Comparison of ENCODE assay signal across 8 cellular contexts in the genomic region with DNA sequence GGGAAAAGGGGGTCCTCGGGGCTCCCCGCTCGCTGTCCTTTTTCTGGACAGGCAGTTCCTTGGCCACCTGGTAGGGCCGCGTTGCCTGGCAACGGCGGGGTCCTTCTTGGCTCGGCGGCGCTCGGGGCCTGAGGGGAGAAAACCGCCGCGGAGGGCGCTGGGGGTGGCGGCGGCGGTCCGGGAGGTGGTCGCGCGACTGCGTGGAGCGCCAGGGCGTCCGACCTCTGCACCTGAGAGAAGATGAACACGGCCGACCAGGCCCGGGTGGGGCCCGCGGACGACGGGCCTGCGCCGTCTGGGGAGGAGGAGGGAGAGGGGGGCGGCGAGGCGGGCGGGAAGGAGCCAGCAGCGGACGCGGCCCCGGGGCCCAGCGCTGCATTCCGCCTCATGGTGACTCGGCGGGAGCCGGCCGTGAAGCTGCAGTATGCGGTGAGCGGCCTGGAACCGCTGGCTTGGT. TPM values are rescaled to one million over a fixed set of nuclear protein-coding genes. Genes with fewer than 3 reads are reported as not detected.
A peak's percentile ranks its signal among the peaks of the same experiment; 100 is the strongest.
DNase-seq lines count a peak whose midpoint lies in the region; ATAC-seq and TF ChIP-seq lines count a peak whose summit lies in the region.

A gene with protein sequence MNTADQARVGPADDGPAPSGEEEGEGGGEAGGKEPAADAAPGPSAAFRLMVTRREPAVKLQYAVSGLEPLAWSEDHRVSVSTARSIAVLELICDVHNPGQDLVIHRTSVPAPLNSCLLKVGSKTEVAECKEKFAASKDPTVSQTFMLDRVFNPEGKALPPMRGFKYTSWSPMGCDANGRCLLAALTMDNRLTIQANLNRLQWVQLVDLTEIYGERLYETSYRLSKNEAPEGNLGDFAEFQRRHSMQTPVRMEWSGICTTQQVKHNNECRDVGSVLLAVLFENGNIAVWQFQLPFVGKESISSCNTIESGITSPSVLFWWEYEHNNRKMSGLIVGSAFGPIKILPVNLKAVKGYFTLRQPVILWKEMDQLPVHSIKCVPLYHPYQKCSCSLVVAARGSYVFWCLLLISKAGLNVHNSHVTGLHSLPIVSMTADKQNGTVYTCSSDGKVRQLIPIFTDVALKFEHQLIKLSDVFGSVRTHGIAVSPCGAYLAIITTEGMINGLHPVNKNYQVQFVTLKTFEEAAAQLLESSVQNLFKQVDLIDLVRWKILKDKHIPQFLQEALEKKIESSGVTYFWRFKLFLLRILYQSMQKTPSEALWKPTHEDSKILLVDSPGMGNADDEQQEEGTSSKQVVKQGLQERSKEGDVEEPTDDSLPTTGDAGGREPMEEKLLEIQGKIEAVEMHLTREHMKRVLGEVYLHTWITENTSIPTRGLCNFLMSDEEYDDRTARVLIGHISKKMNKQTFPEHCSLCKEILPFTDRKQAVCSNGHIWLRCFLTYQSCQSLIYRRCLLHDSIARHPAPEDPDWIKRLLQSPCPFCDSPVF (plus strand): TSS at position 106 of the 457 bp plus-strand sequence. CDS start 135 bp downstream, at position 241.

- peak within 1 kb of the TSS; percentile 49 for H2AFZ ChIP-seq in neuron (ENCODE audit: low read depth, low read length)

- H3K27me3 ChIP-seq in Peyer's patch: no peaks in the 10 kb centered on the region
- no peaks in the 10 kb centered on the region for H3K27me3 ChIP-seq in neuron (ENCODE audit: insufficient read depth, low read length)
- H3K27me3 ChIP-seq in subcutaneous abdominal adipose tissue (ENCODE audit: control insufficient read depth in 5 of 5, insufficient read depth in 4 of 5, low read length in 5 of 5): no peaks in the 10 kb centered on the region

- H3K9ac ChIP-seq in subcutaneous abdominal adipose tissue (ENCODE audit: low read length in 5 of 5): peak within 1 kb of the TSS; percentile 63 to 97 (median 95)

- peak; percentile 50 for ATAC-seq in GM21360 (IDR thresholded peaks at IDR 0.05; ENCODE audit: unreplicated experiment)

- H3K27ac ChIP-seq in Peyer's patch (peak within 1 kb of the TSS; percentile 89 to 96 (median 92)), subcutaneous abdominal adipose tissue (ENCODE audit: low read depth, low read length) (peak within 1 kb of the TSS; percentile 97)

- H3K4me3 ChIP-seq in Peyer's patch: peak within 1 kb of the TSS; percentile 80 to 99 (median 92)
- H3K4me3 ChIP-seq in foreskin fibroblast (ENCODE audit: low read depth in 1 of 2, low read length in 2 of 2): peak within 1 kb of the TSS; percentile 65 to 98
- peak within 1 kb of the TSS; percentile 97 for H3K4me3 ChIP-seq in neuron (ENCODE audit: low read length)
- peak within 1 kb of the TSS; percentile 94 to 97 (median 96) for H3K4me3 ChIP-seq in subcutaneous abdominal adipose tissue (ENCODE audit: low read depth in 1 of 5, low read length in 5 of 5)

- no peaks in the 10 kb centered on the region for H3K9me3 ChIP-seq in Peyer's patch
- no peaks in the 10 kb centered on the region for H3K9me3 ChIP-seq in neuron (ENCODE audit: low read length)
- H3K9me3 ChIP-seq in subcutaneous abdominal adipose tissue (ENCODE audit: control insufficient read depth in 5 of 5, low read length in 5 of 5): no peaks in the 10 kb centered on the region

- TF ChIP-seq CTCF in Peyer's patch (IDR thresholded peaks at IDR 0.05): no peak
- TF ChIP-seq CTCF in foreskin fibroblast (IDR thresholded peaks at IDR 0.05; ENCODE audit: low read depth, low read length): no peak

- H3K4me1 ChIP-seq in Peyer's patch (peaks cover 0 to 22% (median 10%) of the 10 kb centered on the region in 4 donors), neuron (ENCODE audit: insufficient read depth, low read length) (peaks cover 17% of the 10 kb centered on the region), subcutaneous abdominal adipose tissue (ENCODE audit: control insufficient read depth in 5 of 5, insufficient read depth in 5 of 5, low read length in 5 of 5) (peaks cover 0 to 40% (median 36%) of the 10 kb centered on the region in 5 donors)

- TF ChIP-seq POLR2A in Peyer's patch (IDR thresholded peaks at IDR 0.05): no peak

- DNase-seq in CMK (ENCODE audit: low read depth) (peak; percentile 31), HT-29 (ENCODE audit: low spot score) (peak; percentile 84), Peyer's patch (peak; percentile 88 to 94 (median 91)), foreskin fibroblast (peak; percentile 72 to 90)
- DNase-seq in activated effector memory CD4-positive, alpha-beta T cell treated with anti-CD3 and anti-CD28 coated beads, Interleukin-2, amount 50 U/mL, for 16 hours: peak; percentile 95

- no peaks in the 10 kb centered on the region for H3K36me3 ChIP-seq in Peyer's patch
- H3K36me3 ChIP-seq in neuron (ENCODE audit: insufficient read depth, low read length): peaks cover 4% of the 10 kb centered on the region
- H3K36me3 ChIP-seq in subcutaneous abdominal adipose tissue (ENCODE audit: control insufficient read depth in 5 of 5, insufficient read depth in 5 of 5, low read length in 5 of 5): no peaks in the 10 kb centered on the region

RNA-seq across cellular contexts. Expression of the gene that starts here (rescaled TPM):
- 24.5 and 26.3 TPM in 2 replicates for total RNA-seq in HT-29 (2014; rRNA removed; shearing (Covaris generic))
- 1 to 10 TPM; 5.6 to 8.3 (median 7.4) TPM for total RNA-seq in Peyer's patch

Comparison
In these comparisons a context has a peak if more than half of its experiments do, and no peak if none do; other contexts are left out.
1. Peak in every context shown above with its lines: DNase-seq, ATAC-seq, H3K4me3 ChIP-seq and H3K27ac ChIP-seq.
2. DNase-seq: peak in every context shown above with its lines; median percentile 95 in activated effector memory CD4-positive, alpha-beta T cell treated with anti-CD3 and anti-CD28 coated beads, Interleukin-2, amount 50 U/mL, for 16 hours; 91 in Peyer's patch; 84 in HT-29; 81 in foreskin fibroblast; 31 in CMK.